ENCODE assay signal across 29 cellular contexts in the genomic region with DNA sequence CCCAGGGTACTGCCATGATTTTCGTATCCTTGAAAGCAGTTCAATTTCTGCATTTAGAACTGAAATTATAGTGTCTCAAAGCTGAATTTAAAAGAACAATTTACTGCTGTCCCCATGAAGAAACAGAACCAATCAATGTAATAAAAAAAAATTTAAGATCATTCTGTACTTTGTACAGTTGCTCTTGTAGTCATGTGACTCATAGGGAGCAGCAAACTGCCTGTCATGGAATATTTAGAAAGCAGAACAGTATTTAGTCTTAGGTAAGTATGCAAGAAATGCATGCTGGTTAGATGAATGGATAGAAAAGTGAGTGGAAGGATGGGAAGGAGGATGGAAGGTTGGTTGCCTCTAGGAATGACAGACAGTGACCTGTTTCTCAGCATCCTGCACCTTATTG.
"Had no signal": no experiment of that assay in that cellular context is flagged by ENCODE, and none has a peak within 500 bp of the region (broad histone marks: within the 10 kb centered on the region; RNA-seq: fewer than 3 reads in every experiment).

No MANE protein-coding gene starts in this region.

- H3K9me3 Mint-ChIP-seq: dendritic cell treated with granulocyte-macrophage colony-stimulating factor and Interleukin-4, amounts not matched to agents 40 ng/mL and 50 ng/mL, for 4 days; effector memory CD8-positive, alpha-beta T cell; endodermal cell had no signal

- FAIRE-seq: colon, endometrium, endothelial cell of umbilical vein, frontal cortex had no signal

- H3K9me3 ChIP-seq: colonic mucosa, esophagus muscularis mucosa, gastrocnemius medialis, gastroesophageal sphincter, heart left ventricle, heart right ventricle had no signal

- H3K4me1 ChIP-seq: colonic mucosa, esophagus muscularis mucosa, esophagus squamous epithelium, foreskin keratinocyte, gastrocnemius medialis, gastroesophageal sphincter, heart left ventricle, heart right ventricle had no signal

- H3K4me3 Mint-ChIP-seq: dendritic cell treated with granulocyte-macrophage colony-stimulating factor and Interleukin-4, amounts not matched to agents 40 ng/mL and 50 ng/mL, for 4 days; effector memory CD8-positive, alpha-beta T cell; endodermal cell had no signal

- H3K27ac Mint-ChIP-seq: dendritic cell treated with granulocyte-macrophage colony-stimulating factor and Interleukin-4, amounts not matched to agents 40 ng/mL and 50 ng/mL, for 4 days; effector memory CD8-positive, alpha-beta T cell; endodermal cell had no signal

- ATAC-seq: effector memory CD8-positive, alpha-beta T cell; esophagus mucosa; foreskin keratinocyte; gastrocnemius medialis; gastroesophageal sphincter; heart left ventricle; heart right ventricle had no signal

- H3K27ac ChIP-seq: colonic mucosa, coronary artery, dorsolateral prefrontal cortex, epithelial cell of prostate, esophagus muscularis mucosa, esophagus squamous epithelium, foreskin keratinocyte, gastrocnemius medialis, gastroesophageal sphincter, heart left ventricle, heart right ventricle had no signal

- H3K4me3 ChIP-seq: colonic mucosa, coronary artery, dorsolateral prefrontal cortex, esophagus muscularis mucosa, esophagus squamous epithelium, gastrocnemius medialis, gastroesophageal sphincter, heart left ventricle, heart right ventricle had no signal

- H3K36me3 ChIP-seq: colonic mucosa, esophagus muscularis mucosa, esophagus squamous epithelium, gastrocnemius medialis, gastroesophageal sphincter, heart left ventricle, heart right ventricle had no signal

- DNase-seq: colonic mucosa; cortex of kidney; dermis blood vessel endothelial cell; dorsolateral prefrontal cortex; effector CD4-positive, alpha-beta T cell; effector CD8-positive, alpha-beta T cell; effector memory CD4-positive, alpha-beta T cell; effector memory CD8-positive, alpha-beta T cell; endodermal cell; erythroblast; esophagus squamous epithelium; foreskin fibroblast; foreskin keratinocyte; foreskin melanocyte; gastrocnemius medialis; glutamatergic neuron; head of caudate nucleus; heart left ventricle; heart right ventricle had no signal

- H3K27me3 ChIP-seq: colonic mucosa, dorsolateral prefrontal cortex, esophagus muscularis mucosa, esophagus squamous epithelium, gastrocnemius medialis, gastroesophageal sphincter, heart left ventricle, heart right ventricle had no signal

- H3K27me3 Mint-ChIP-seq: dendritic cell treated with granulocyte-macrophage colony-stimulating factor and Interleukin-4, amounts not matched to agents 40 ng/mL and 50 ng/mL, for 4 days; effector memory CD8-positive, alpha-beta T cell had no signal
